ENCODE assay signal across 18 cellular contexts in genomic region chr6:39192736-39193135, GRCh38. TPM values are rescaled to one million over a fixed set of nuclear protein-coding genes. Genes with fewer than 3 reads are reported as not detected.
"Had no signal": no experiment of that assay in that cellular context is flagged by ENCODE, and none has a peak within 500 bp of the region (broad histone marks: within the 10 kb centered on the region; RNA-seq: fewer than 3 reads in every experiment).

No MANE protein-coding gene starts in this region.

- ATAC-seq: activated CD4-positive, CD25-positive, alpha-beta regulatory T cell treated with anti-CD3 and anti-CD28 coated beads, Interleukin-2, amount 50 U/mL, for 24 hours; foreskin keratinocyte; lower lobe of right lung; SK-N-SH treated with all-trans-retinoic acid at 6 μM for 48 hours; T-cell had no signal

- H3K36me3 ChIP-seq: prostate gland had no signal

- H3K4me3 ChIP-seq: lower lobe of right lung, prostate gland, skin epidermis had no signal

- H3K4me1 ChIP-seq: foreskin keratinocyte, prostate gland had no signal

- H3K27me3 ChIP-seq: foreskin keratinocyte had no signal

- H3K4me3 Mint-ChIP-seq: brain, T-cell had no signal

- DNase-seq: activated CD4-positive, alpha-beta T cell treated with anti-CD3 and anti-CD28 coated beads, Interleukin-2, amount 50 U/mL, for 48 hours; activated naive CD4-positive, alpha-beta T cell treated with Interleukin-2 at 50 U/mL for 16 hours; activated T-cell treated with anti-CD3 and anti-CD28 coated beads, Interleukin-2, amount 50 U/mL, for 1 hour; foreskin keratinocyte; lower lobe of right lung; T-cell; T1000 had no signal

- H3K27me3 Mint-ChIP-seq: brain, T-cell had no signal

- FAIRE-seq: urothelium cell line had no signal

- H3K9me3 Mint-ChIP-seq: activated T-helper 2 cell treated with anti-CD3 and anti-CD28 coated beads, Interferon-gamma antibody, Interleukin-2, Interleukin-4, amounts not matched to agents 10 μg/mL and 5 μg/mL and 100 μg/mL, durations not matched to agents 14 hours and 24 hours and 36 hours; T-cell had no signal

- H3K27ac ChIP-seq: epithelial cell of prostate, foreskin keratinocyte, lower lobe of right lung, prostate gland had no signal

- H3K27ac Mint-ChIP-seq: T-cell had no signal

- H3K36me3 Mint-ChIP-seq: brain had no signal

- H3K9me3 ChIP-seq: lower lobe of right lung, prostate gland had no signal

RNA-seq across cellular contexts. Expression of gene KCNK5, which starts 36.5 kb away (rescaled TPM):
- total RNA-seq: dermis microvascular lymphatic vessel endothelial cell, osteoblast had no signal
- polyA plus RNA-seq: neural cell had no signal
